ENCODE assay signal across 9 cellular contexts in the genomic region with DNA sequence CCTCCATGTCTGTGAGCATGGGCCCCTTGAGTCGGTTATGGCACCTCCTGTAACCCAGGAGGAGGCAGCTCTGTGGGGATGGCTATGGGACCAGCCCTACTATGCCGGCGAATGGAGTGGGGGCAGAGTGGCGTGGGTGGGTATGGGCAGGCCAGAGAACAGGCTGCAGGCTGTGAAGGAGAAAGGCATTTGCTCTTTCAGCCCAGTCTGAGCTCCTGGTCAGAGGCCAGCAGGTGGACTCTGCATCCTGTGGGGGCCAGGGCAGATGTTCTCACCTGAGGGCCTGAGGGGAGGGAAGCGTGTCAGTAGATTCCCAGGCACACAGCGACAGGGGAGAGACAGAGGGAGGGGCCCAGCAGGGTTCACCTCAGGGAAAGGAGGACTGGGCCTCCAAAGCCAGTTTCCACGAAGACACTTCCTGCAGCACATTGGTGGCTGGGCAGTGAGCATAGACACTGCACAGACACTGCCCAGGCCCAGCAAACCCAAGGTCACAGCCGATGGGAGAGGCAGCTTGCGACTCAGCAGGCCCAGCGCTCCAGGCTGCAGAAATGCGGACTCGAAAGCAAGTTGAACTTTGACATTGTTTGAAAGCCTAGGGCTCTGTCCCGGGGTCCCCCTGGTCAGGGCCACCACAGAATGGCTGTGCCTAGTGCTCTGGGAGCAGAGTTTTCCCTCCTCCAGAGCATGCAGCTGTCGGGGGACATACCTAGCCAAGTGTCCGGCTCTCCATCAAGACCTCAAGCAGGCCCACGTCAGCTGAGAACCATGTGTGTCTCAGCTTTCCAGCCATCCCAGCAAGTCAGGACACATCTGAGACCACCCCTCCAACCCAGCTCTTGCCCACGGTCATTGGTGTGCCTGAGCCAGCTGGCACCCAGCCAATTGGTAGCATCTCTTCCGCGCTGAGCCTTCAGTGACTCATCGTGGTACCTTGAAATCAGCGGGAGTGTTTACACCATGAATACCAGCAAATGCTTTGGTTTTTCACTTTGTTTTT. TPM values are rescaled to one million over a fixed set of nuclear protein-coding genes. Genes with fewer than 3 reads are reported as not detected.
A peak's percentile ranks its signal among the peaks of the same experiment; 100 is the strongest.
DNase-seq lines count a peak whose midpoint lies in the region; ATAC-seq and TF ChIP-seq lines count a peak whose summit lies in the region.
"Had no signal": no experiment of that assay in that cellular context is flagged by ENCODE, and none has a peak within 500 bp of the region (broad histone marks: within the 10 kb centered on the region; RNA-seq: fewer than 3 reads in every experiment).

No MANE protein-coding gene starts in this region.

- H3K36me3 Mint-ChIP-seq in mesothelial cell of epicardium, result peaks cover 2% of the 10 kb centered on the region

- peak; percentile 78 for DNase-seq in DMS53 (lab: John Stamatoyannopoulos, UW)
- DNase-seq in M059J (ENCODE audit: low read depth), result peak; percentile 71
- peak; percentile 75 for DNase-seq in amniotic epithelial cell (ENCODE audit: low read depth)
- peak; percentile 58 to 74 for DNase-seq in mesothelial cell of epicardium (ENCODE audit: low spot score in 2 of 2, unreplicated experiment in 2 of 2)
- no peak for DNase-seq in UCSD-AML1 (lab: John Stamatoyannopoulos, UW; ENCODE audit: unreplicated experiment)
- DNase-seq in foreskin melanocyte, result no peak
- DNase-seq: NCI-H2081 had no signal

- peak overlapping the region; percentile 68 for H3K27ac Mint-ChIP-seq in mesothelial cell of epicardium

- H3K4me3 Mint-ChIP-seq in mesothelial cell of epicardium, result no peak overlapping the region

- no peak for ATAC-seq in HG03196 (IDR thresholded peaks at IDR 0.05; ENCODE audit: unreplicated experiment)
- no peak for ATAC-seq in GM19467 (IDR thresholded peaks at IDR 0.05; ENCODE audit: unreplicated experiment)

- no peaks in the 10 kb centered on the region for H3K27me3 Mint-ChIP-seq in mesothelial cell of epicardium (ENCODE audit: low read depth)

- no peak for TF ChIP-seq CTCF in mesothelial cell of epicardium (IDR thresholded peaks at IDR 0.05; ENCODE audit: unreplicated experiment)

- peaks cover 61% of the 10 kb centered on the region for H3K4me1 Mint-ChIP-seq in mesothelial cell of epicardium

- no peaks in the 10 kb centered on the region for H3K9me3 Mint-ChIP-seq in mesothelial cell of epicardium

RNA-seq across cellular contexts. Expression of a gene that starts 53.8 kb away (rescaled TPM):
- 88.8 and 134 TPM in 2 replicates for total RNA-seq in M059J (2014; rRNA removed; shearing (Covaris generic))
- 59.0 to 62.5 TPM (median 59.2 TPM) in 3 replicates for total RNA-seq in mesothelial cell of epicardium

Comparison
In these comparisons a context has a peak if more than half of its experiments do, and no peak if none do; other contexts are left out.
1. DNase-seq: peak in DMS53 (single experiment), M059J (single experiment), amniotic epithelial cell (single experiment) and mesothelial cell of epicardium (2 of 2); none in UCSD-AML1 (single experiment) and foreskin melanocyte (single experiment).